Comparison of ENCODE assay signal across 1 cellular context in the genomic region with DNA sequence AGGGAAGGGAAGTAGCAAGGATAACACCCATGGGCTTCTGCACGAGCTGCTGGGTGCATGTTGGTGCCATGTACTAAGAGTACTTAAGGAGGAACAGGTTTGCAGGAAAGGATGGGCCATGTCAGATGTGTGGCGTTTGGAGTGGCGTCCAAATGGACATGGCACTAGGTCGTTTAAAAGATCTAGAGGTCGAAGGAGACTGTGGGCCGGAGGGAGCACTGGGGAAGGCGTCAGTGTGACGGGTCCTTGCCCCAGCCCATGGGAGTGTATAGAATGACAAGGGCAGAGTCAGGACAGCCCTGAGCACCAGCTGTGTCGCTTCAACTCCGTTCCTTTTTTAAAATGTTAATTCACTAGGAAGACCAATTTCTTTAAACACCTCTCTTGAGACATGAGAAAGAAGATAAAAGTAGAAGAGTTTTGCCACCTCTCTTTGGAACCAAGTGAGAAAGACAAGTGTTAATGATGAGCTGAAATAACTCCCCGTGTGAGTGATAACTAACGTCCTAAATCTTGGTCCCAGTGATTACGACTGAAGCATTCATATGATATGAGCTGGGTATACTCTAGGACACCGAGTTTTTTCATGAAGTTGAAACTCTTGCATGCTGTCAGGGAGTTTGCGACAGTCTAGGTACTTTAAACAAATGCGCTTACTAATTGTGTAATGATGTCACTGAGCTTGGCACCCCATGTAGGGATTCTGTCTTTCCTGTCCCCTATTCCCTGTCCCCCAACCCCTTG.
TF ChIP-seq lines count a peak whose summit lies in the region.

No MANE protein-coding gene starts in this region.

TF ChIP-seq in endothelial cell of umbilical vein, 7 proteins besides CTCF, POLR2A, EP300 and RAD21:
- TF ChIP-seq FOS (IDR thresholded peaks at IDR 0.05; ENCODE audit: borderline replicate concordance, insufficient read depth, low read length) (no peak), EZH2 (IDR thresholded peaks at IDR 0.05; ENCODE audit: borderline replicate concordance, low read depth, low read length, severe bottlenecking) (no peak), GATA2 (IDR thresholded peaks at IDR 0.05; ENCODE audit: insufficient read depth, insufficient read length, low read depth, low read length) (no peak), MYC (IDR thresholded peaks at IDR 0.05; ENCODE audit: low read depth, low read length) (no peak), JUN (IDR thresholded peaks at IDR 0.05; ENCODE audit: borderline replicate concordance, insufficient read depth, insufficient read length, low read depth) (no peak), POLR2AphosphoS5 (IDR thresholded peaks at IDR 0.05; ENCODE audit: insufficient read depth, low read depth, low read length) (no peak)
- TF ChIP-seq, protein P1, sequence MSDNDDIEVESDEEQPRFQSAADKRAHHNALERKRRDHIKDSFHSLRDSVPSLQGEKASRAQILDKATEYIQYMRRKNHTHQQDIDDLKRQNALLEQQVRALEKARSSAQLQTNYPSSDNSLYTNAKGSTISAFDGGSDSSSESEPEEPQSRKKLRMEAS (IDR thresholded peaks at IDR 0.05; ENCODE audit: insufficient read depth, insufficient read length): no peak
